In genomic region chr6:156687875-156688549, GRCh38 we compare ENCODE assay signal across 8 cellular contexts.
A peak's percentile ranks its signal among the peaks of the same experiment; 100 is the strongest.
DNase-seq lines count a peak whose midpoint lies in the region; ATAC-seq and TF ChIP-seq lines count a peak whose summit lies in the region.

No MANE protein-coding gene starts in this region.

- no peak for TF ChIP-seq RAD21 in Ishikawa (IDR thresholded peaks at IDR 0.05; ENCODE audit: low read depth)

- no peaks in the 10 kb centered on the region for H3K36me3 Mint-ChIP-seq in activated T-helper 17 cell treated with anti-CD3 and anti-CD28 coated beads, Interleukin-2, amount 50 U/mL, for 72 hours (ENCODE audit: low read depth)

- intact Hi-C loops in head of caudate nucleus (cut with DNase I): loop anchor here (2.0 to 10.0 kb wide), 3 partner anchors 89 to 497 kb away; partner anchors contain the start of gene ARID1B

- DNase-seq in Daoy (ENCODE audit: low read depth) (peak; percentile 31), head of caudate nucleus (peak in 33 of 42 donors; percentile 5 to 69 (median 32)), nucleus accumbens (lab: John Stamatoyannopoulos, UW) (peak in 29 of 56 donors; percentile 13 to 75 (median 44)), DMS 273 (lab: John Stamatoyannopoulos, UW; ENCODE audit: unreplicated experiment) (no peak), NCI-H2029 (lab: John Stamatoyannopoulos, UW) (no peak)

- H3K4me1 Mint-ChIP-seq in activated T-helper 17 cell treated with anti-CD3 and anti-CD28 coated beads, Interleukin-2, amount 50 U/mL, for 72 hours: peaks cover 13% of the 10 kb centered on the region

- TF ChIP-seq EP300 in Ishikawa (IDR thresholded peaks at IDR 0.05; ENCODE audit: borderline replicate concordance): no peak

- peak overlapping the region; percentile 86 for H3K4me3 Mint-ChIP-seq in activated T-helper 17 cell treated with anti-CD3 and anti-CD28 coated beads, Interleukin-2, amount 50 U/mL, for 72 hours

- no peaks in the 10 kb centered on the region for H3K27me3 Mint-ChIP-seq in activated T-helper 17 cell treated with anti-CD3 and anti-CD28 coated beads, Interleukin-2, amount 50 U/mL, for 72 hours

- H3K27ac Mint-ChIP-seq in activated T-helper 17 cell treated with anti-CD3 and anti-CD28 coated beads, Interleukin-2, amount 50 U/mL, for 72 hours: peak overlapping the region; percentile 9

- H3K9me3 Mint-ChIP-seq in activated T-helper 17 cell treated with anti-CD3 and anti-CD28 coated beads, Interleukin-2, amount 50 U/mL, for 72 hours: no peaks in the 10 kb centered on the region

- no peak for ATAC-seq in activated T-helper 17 cell treated with anti-CD3 and anti-CD28 coated beads, Interleukin-2, amount 50 U/mL, for 72 hours (replicated peaks)
- ATAC-seq in HG02981 (IDR thresholded peaks at IDR 0.05; ENCODE audit: unreplicated experiment): no peak

TF ChIP-seq in Ishikawa, 13 proteins besides CTCF, POLR2A, EP300 and RAD21:
- TF ChIP-seq TAF1 (IDR thresholded peaks at IDR 0.05; ENCODE audit: low read depth): no peak
- 0 out of 2 replicates have a peak, but pooled peaks have one; percentile 45 for TF ChIP-seq ZBTB7A (IDR thresholded peaks at IDR 0.05; ENCODE audit: low read depth)
- no peak for TF ChIP-seq EGR1 (IDR thresholded peaks at IDR 0.05)

Comparison
In these comparisons a context has a peak if more than half of its experiments do, and no peak if none do; other contexts are left out.
1. DNase-seq: peak in Daoy (single experiment), head of caudate nucleus (33 of 42) and nucleus accumbens (29 of 56); none in DMS 273 (single experiment) and NCI-H2029 (single experiment).